In the genomic region with DNA sequence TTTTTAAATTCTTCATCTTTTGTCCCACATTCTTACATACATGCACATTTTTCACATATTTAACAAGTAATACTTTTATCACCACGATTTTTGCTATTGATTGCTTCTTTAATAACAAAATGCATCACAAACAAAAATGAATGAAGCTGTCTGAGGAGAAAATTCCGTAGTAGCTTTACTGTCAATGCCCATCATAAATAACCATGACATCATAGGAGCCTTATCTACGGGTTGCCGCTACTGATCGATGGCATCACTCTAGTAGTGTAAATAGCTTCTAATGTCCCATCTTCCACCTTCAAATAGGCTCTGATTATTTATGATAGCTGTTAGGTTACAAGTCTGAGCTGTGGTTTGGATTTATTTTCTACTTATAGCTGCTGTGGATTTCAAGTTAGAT, we compare ENCODE assay signal across 7 cellular contexts.
"Had no signal": no experiment of that assay in that cellular context is flagged by ENCODE, and none has a peak within 500 bp of the region (broad histone marks: within the 10 kb centered on the region; RNA-seq: fewer than 3 reads in every experiment).

No MANE protein-coding gene starts in this region.

- ATAC-seq: GM23338, K562 had no signal

- H3K9me3 Mint-ChIP-seq: GM23338, H9 had no signal

- H3K27ac ChIP-seq: HL-60 had no signal

- H3K4me2 ChIP-seq: GM23338 had no signal

- H2AFZ ChIP-seq: GM23338 had no signal

- H3K27ac Mint-ChIP-seq: GM23338 had no signal

- H3K4me3 ChIP-seq: GM23338, K562 had no signal

- H3K4me3 Mint-ChIP-seq: GM23338, H9 had no signal

- DNase-seq: H9, HCEC 1CT, IMR-90, KG1 had no signal
